ENCODE assay signal across 8 cellular contexts in genomic region chr6:2738373-2738979, GRCh38. TPM values are rescaled to one million over a fixed set of nuclear protein-coding genes. Genes with fewer than 3 reads are reported as not detected.
DNase-seq lines count a peak whose midpoint lies in the region; ATAC-seq and TF ChIP-seq lines count a peak whose summit lies in the region.

No MANE protein-coding gene starts in this region.

- H3K9ac ChIP-seq in neuronal stem cell (ENCODE audit: low read depth, low read length, poor library complexity) = no peak overlapping the region

- H3K4ac ChIP-seq in neuronal stem cell (ENCODE audit: low read length) = no peak overlapping the region

- peak in 5 of 6 experiments; percentile 52 to 63 (median 59) for TF ChIP-seq CTCF in esophagus squamous epithelium (IDR thresholded peaks at IDR 0.05)

- H3K9me3 ChIP-seq in esophagus squamous epithelium (no peaks in the 10 kb centered on the region), neuronal stem cell (replicated peaks in 1 of 2; ENCODE audit: control insufficient read depth in 2 of 2, insufficient read depth in 1 of 2, low read depth in 1 of 2, low read length in 2 of 2) (no peaks in the 10 kb centered on the region)

- WGBS in esophagus squamous epithelium, 2 donors = 20 to 29% methylated on average over 5 of the region's 5 CpGs
- no CpG with 5 or more reads among the region's 5 CpGs for WGBS in neuronal stem cell (ENCODE audit: extremely low coverage in 2 of 2, insufficient read length in 2 of 2, insufficient replicate concordance in 1 of 2), 2 donors

- no peak overlapping the region for H3K23ac ChIP-seq in neuronal stem cell (ENCODE audit: low read depth, low read length, poor library complexity)

- DNase-seq in CD1c-positive myeloid dendritic cell (ENCODE audit: extremely low spot score) (peak; percentile 77), NCI-H748 (lab: John Stamatoyannopoulos, UW; ENCODE audit: unreplicated experiment) (peak; percentile 73), esophagus squamous epithelium (lab: John Stamatoyannopoulos, UW) (no peak), neuronal stem cell (ENCODE audit: low spot score) (peak; percentile 54)
- DNase-seq in activated CD8-positive, alpha-beta memory T cell treated with anti-CD3 and anti-CD28 coated beads, Interleukin-2, amount 10 ng/mL, durations not matched to agents 7 days and 5 days = peak; percentile 72

- H3K27ac ChIP-seq in esophagus squamous epithelium = no peak overlapping the region
- H3K27ac ChIP-seq in neuronal stem cell (replicated peaks; ENCODE audit: low read length) = no peak overlapping the region

- no peak overlapping the region for H2BK5ac ChIP-seq in neuronal stem cell (ENCODE audit: low read length)

- H4K91ac ChIP-seq in neuronal stem cell (ENCODE audit: low read depth, low read length, poor library complexity) = no peak overlapping the region

- ATAC-seq in GM21529 (IDR thresholded peaks at IDR 0.05; ENCODE audit: unreplicated experiment) (peak; percentile 63), HG03354 (IDR thresholded peaks at IDR 0.05; ENCODE audit: poor library complexity, severe bottlenecking, unreplicated experiment) (no peak), HG03097 (IDR thresholded peaks at IDR 0.05; ENCODE audit: low FRiP score, unreplicated experiment) (no peak)
- ATAC-seq in activated CD8-positive, alpha-beta memory T cell treated with anti-CD3 and anti-CD28 coated beads, Interleukin-2, amount 10 ng/mL, durations not matched to agents 7 days and 5 days = peak; percentile 65

- H2BK15ac ChIP-seq in neuronal stem cell (ENCODE audit: low read length) = no peak overlapping the region

- H3K4me1 Mint-ChIP-seq in activated CD8-positive, alpha-beta memory T cell treated with anti-CD3 and anti-CD28 coated beads, Interleukin-2, amount 10 ng/mL, durations not matched to agents 7 days and 5 days = peaks cover 9% of the 10 kb centered on the region

- no peak overlapping the region for H3K4me3 Mint-ChIP-seq in activated CD8-positive, alpha-beta memory T cell treated with anti-CD3 and anti-CD28 coated beads, Interleukin-2, amount 10 ng/mL, durations not matched to agents 7 days and 5 days

- H3K27me3 Mint-ChIP-seq in activated CD8-positive, alpha-beta memory T cell treated with anti-CD3 and anti-CD28 coated beads, Interleukin-2, amount 10 ng/mL, durations not matched to agents 7 days and 5 days = peaks cover 5% of the 10 kb centered on the region

- H3K36me3 Mint-ChIP-seq in activated CD8-positive, alpha-beta memory T cell treated with anti-CD3 and anti-CD28 coated beads, Interleukin-2, amount 10 ng/mL, durations not matched to agents 7 days and 5 days = no peaks in the 10 kb centered on the region

- H3K36me3 ChIP-seq in esophagus squamous epithelium = no peaks in the 10 kb centered on the region
- H3K36me3 ChIP-seq in neuronal stem cell (replicated peaks in 1 of 2; ENCODE audit: control insufficient read depth in 2 of 2, insufficient read depth in 2 of 2, low read length in 2 of 2) = no peaks in the 10 kb centered on the region

- no peak overlapping the region for H3K4me2 ChIP-seq in neuronal stem cell (ENCODE audit: insufficient read depth, low read length, poor library complexity, severe bottlenecking)

- H3K9me3 Mint-ChIP-seq in activated CD8-positive, alpha-beta memory T cell treated with anti-CD3 and anti-CD28 coated beads, Interleukin-2, amount 10 ng/mL, durations not matched to agents 7 days and 5 days (ENCODE audit: low read depth) = no peaks in the 10 kb centered on the region

- no peak overlapping the region for H4K8ac ChIP-seq in neuronal stem cell (ENCODE audit: low read depth, low read length)

- no peak overlapping the region for H2AK5ac ChIP-seq in neuronal stem cell (ENCODE audit: low read depth, low read length)

- H3K4me1 ChIP-seq in esophagus squamous epithelium (peaks cover 0 to 14% (median 0%) of the 10 kb centered on the region in 3 donors), neuronal stem cell (ENCODE audit: control insufficient read depth in 2 of 2, insufficient read depth in 1 of 2, low read depth in 1 of 2, low read length in 2 of 2) (peaks cover 2 to 18% of the 10 kb centered on the region in 2 donors)

- no peak overlapping the region for H3K18ac ChIP-seq in neuronal stem cell (ENCODE audit: low read length)

- no peak for TF ChIP-seq POLR2A in esophagus squamous epithelium (IDR thresholded peaks at IDR 0.05)

- no peak overlapping the region for H3K27ac Mint-ChIP-seq in activated CD8-positive, alpha-beta memory T cell treated with anti-CD3 and anti-CD28 coated beads, Interleukin-2, amount 10 ng/mL, durations not matched to agents 7 days and 5 days

- no peak overlapping the region for H3K4me3 ChIP-seq in esophagus squamous epithelium
- no peak overlapping the region for H3K4me3 ChIP-seq in neuronal stem cell (ENCODE audit: low read length in 2 of 2)

- no peak overlapping the region for H3K14ac ChIP-seq in neuronal stem cell (ENCODE audit: low read length)

- peak overlapping the region; percentile 4 for H2AFZ ChIP-seq in neuronal stem cell (ENCODE audit: low read length)

- no peaks in the 10 kb centered on the region for H3K79me1 ChIP-seq in neuronal stem cell (ENCODE audit: low read depth, low read length)

- intact Hi-C loops in esophagus squamous epithelium (cut with DNase I) = no loop called here

- CTCF ChIA-PET in activated CD8-positive, alpha-beta memory T cell treated with anti-CD3 and anti-CD28 coated beads, Interleukin-2, amount 10 ng/mL, durations not matched to agents 7 days and 5 days (lab: Charles Lee) = interaction anchor here (0.6 to 7.5 kb wide), 20 partner anchors 12 to 318 kb away, joined by 3 to 83 read pairs (median 4); partner anchors contain the start of genes MYLK4 and SERPINB1

- H3K27me3 ChIP-seq in esophagus squamous epithelium (no peaks in the 10 kb centered on the region), neuronal stem cell (ENCODE audit: control insufficient read depth in 3 of 3, insufficient read depth in 3 of 3, low read depth in 1 of 3, low read length in 3 of 3) (no peaks in the 10 kb centered on the region)

- H2BK12ac ChIP-seq in neuronal stem cell (ENCODE audit: low read length) = no peak overlapping the region

- no peak overlapping the region for H2BK120ac ChIP-seq in neuronal stem cell (ENCODE audit: low read depth, low read length)

RNA-seq across cellular contexts. Expression of gene MYLK4, which starts 12.2 kb away (rescaled TPM):
- total RNA-seq in activated CD8-positive, alpha-beta memory T cell treated with anti-CD3 and anti-CD28 coated beads, Interleukin-2, amount 10 ng/mL, durations not matched to agents 7 days and 5 days = under 1 TPM; 0.18 to 0.23 TPM
- 1 to 10 TPM in 2 of 4 donors, under 1 TPM in 2; 0.49 to 1.9 (median 1.0) TPM for total RNA-seq in esophagus squamous epithelium
- 0.07 TPM for polyA plus RNA-seq in neuronal stem cell (2013, experiment 1 of 2)
- polyA plus RNA-seq in neuronal stem cell (2013, experiment 2 of 2) = 0.08 TPM

RNA-seq across cellular contexts. Expression of gene WRNIP1, which starts 26.7 kb away (rescaled TPM):
- 10 to 100 TPM; 48.7 to 53.3 TPM for total RNA-seq in activated CD8-positive, alpha-beta memory T cell treated with anti-CD3 and anti-CD28 coated beads, Interleukin-2, amount 10 ng/mL, durations not matched to agents 7 days and 5 days
- total RNA-seq in esophagus squamous epithelium = 10 to 100 TPM; 66.0 to 75.6 (median 69.9) TPM
- 24.6 TPM for polyA plus RNA-seq in neuronal stem cell (2013, experiment 1 of 2)
- 24.2 TPM for polyA plus RNA-seq in neuronal stem cell (2013, experiment 2 of 2)

Comparison
In these comparisons a context has a peak if more than half of its experiments do, and no peak if none do; other contexts are left out.
1. ATAC-seq: peak in GM21529 (single experiment) and activated CD8-positive, alpha-beta memory T cell treated with anti-CD3 and anti-CD28 coated beads, Interleukin-2, amount 10 ng/mL, durations not matched to agents 7 days and 5 days (single experiment); none in HG03354 (single experiment) and HG03097 (single experiment).